ENCODE assay signal across 19 cellular contexts in the genomic region with DNA sequence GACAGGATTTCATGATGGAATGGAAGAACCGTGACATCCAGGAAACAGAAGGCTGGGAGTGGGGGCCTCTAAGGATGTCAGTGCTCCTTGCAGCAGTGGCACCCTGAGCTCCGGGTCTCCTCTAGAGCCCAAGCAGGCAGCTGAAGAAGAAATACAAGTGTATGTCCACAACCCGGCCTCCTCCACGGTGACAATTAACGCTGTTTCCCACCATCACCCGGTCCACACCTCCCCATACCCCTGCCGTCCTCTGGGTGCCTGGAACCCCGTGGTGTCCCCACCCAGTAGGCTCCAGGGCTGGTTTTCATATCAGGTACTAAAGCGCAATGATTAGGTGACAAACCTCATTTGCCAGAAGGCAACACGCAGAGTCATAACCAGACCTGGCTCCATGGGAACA. TPM values are rescaled to one million over a fixed set of nuclear protein-coding genes. Genes with fewer than 3 reads are reported as not detected.
"Had no signal": no experiment of that assay in that cellular context is flagged by ENCODE, and none has a peak within 500 bp of the region (broad histone marks: within the 10 kb centered on the region; RNA-seq: fewer than 3 reads in every experiment).

No MANE protein-coding gene starts in this region.

- DNase-seq: activated CD4-positive, alpha-beta T cell treated with anti-CD3 and anti-CD28 coated beads for 36 hours; activated CD4-positive, CD25-positive, alpha-beta regulatory T cell; activated naive CD8-positive, alpha-beta T cell treated with anti-CD3 and anti-CD28 coated beads, Interleukin-2, amount 50 U/mL, for 24 hours; activated T-cell treated with anti-CD3 and anti-CD28 coated beads, Interleukin-2, amount 50 U/mL, for 1 hour; amygdala; central memory CD4-positive, alpha-beta T cell; effector CD4-positive, alpha-beta T cell; foreskin keratinocyte; naive B cell; nephron progenitor cell; pancreas; psoas muscle; stimulated activated CD4-positive, alpha-beta T cell treated with anti-CD3 and anti-CD28 coated beads, Interleukin-2, amount 100 ng/mL, for 48 hours; stimulated activated naive CD4-positive, alpha-beta T cell treated with Interleukin-2 at 50 U/mL for 16 hours; T-helper 1 cell had no signal

- H3K27me3 ChIP-seq: breast epithelium, pancreas, tibial nerve had no signal

- H3K27ac ChIP-seq: breast epithelium, esophagus muscularis mucosa, foreskin keratinocyte, pancreas, psoas muscle, tibial nerve had no signal

- ATAC-seq: activated CD4-positive, alpha-beta T cell treated with anti-CD3 and anti-CD28 coated beads for 36 hours; activated naive CD8-positive, alpha-beta T cell treated with anti-CD3 and anti-CD28 coated beads, Interleukin-2, amount 50 U/mL, for 24 hours; foreskin keratinocyte; pancreas; psoas muscle had no signal

- H3K4me1 ChIP-seq: breast epithelium, esophagus muscularis mucosa, foreskin keratinocyte, pancreas, psoas muscle, tibial nerve had no signal

- H3K36me3 ChIP-seq: breast epithelium, esophagus muscularis mucosa, pancreas, tibial nerve had no signal

- H3K4me3 ChIP-seq: breast epithelium, esophagus muscularis mucosa, pancreas, psoas muscle, tibial nerve had no signal

- H3K9me3 ChIP-seq: breast epithelium, esophagus muscularis mucosa, pancreas, psoas muscle, tibial nerve had no signal

RNA-seq across cellular contexts. Expression of gene GRID1, which starts 30.3 kb away (rescaled TPM):
- total RNA-seq: activated CD4-positive, alpha-beta T cell treated with anti-CD3 and anti-CD28 coated beads for 36 hours; activated T-helper 1 cell treated with anti-CD3 and anti-CD28 coated beads, Interleukin-12 subunit alpha, Interleukin-12 subunit beta, Interleukin-2, Interleukin-4 antibody, amounts not matched to agents 30 ng/mL and 10 ng/mL and 1 ng/mL, durations not matched to agents 14 hours and 24 hours and 36 hours; foreskin keratinocyte had no signal
- polyA plus RNA-seq: foreskin keratinocyte had no signal
